8 cellular contexts compared by ENCODE assay signal in genomic region chr2:180005465-180005864, GRCh38. TPM values are rescaled to one million over a fixed set of nuclear protein-coding genes. Genes with fewer than 3 reads are reported as not detected.
DNase-seq lines count a peak whose midpoint lies in the region; ATAC-seq, FAIRE-seq and TF ChIP-seq lines count a peak whose summit lies in the region.
"Not testable (repeated sequence)": the region's sequence is repeated elsewhere in the genome, so short reads cannot be mapped to it uniquely, and the experiment has no call there.

No MANE protein-coding gene starts in this region.

- peaks cover 56% of the 10 kb centered on the region for H3K79me2 ChIP-seq in ACC112 (ENCODE audit: control insufficient read depth, insufficient read depth, low read length, unreplicated experiment)
- H3K79me2 ChIP-seq in endothelial cell of umbilical vein (ENCODE audit: control insufficient read depth, insufficient read depth, low read length) = peaks cover 55% of the 10 kb centered on the region

- not testable (repeated sequence) for H3K36me3 Mint-ChIP-seq in activated CD4-positive, alpha-beta memory T cell treated with anti-CD3 and anti-CD28 coated beads for 36 hours; memory B cell; progenitor cell of endocrine pancreas (ENCODE audit: insufficient read depth)

- H3K4me3 ChIP-seq in ACC112 (ENCODE audit: low read depth, low read length) (peak overlapping the region; percentile 84), NB4 (ENCODE audit: low read depth, low read length) (peak overlapping the region; percentile 97), astrocyte of the cerebellum (ENCODE audit: low read depth, low read length) (peak overlapping the region; percentile 99)
- not testable (repeated sequence) for H3K4me3 ChIP-seq in endothelial cell of umbilical vein (replicated peaks in 1 of 3; ENCODE audit: insufficient read depth in 1 of 3, low read depth in 1 of 3, low read length in 3 of 3)

- not testable (repeated sequence) for TF ChIP-seq POLR2A in NB4 (IDR thresholded peaks at IDR 0.05; ENCODE audit: extremely low read depth, insufficient read length); endothelial cell of umbilical vein (IDR thresholded peaks at IDR 0.05; ENCODE audit: low read depth, low read length)

- peaks cover 50% of the 10 kb centered on the region for H3K4me1 Mint-ChIP-seq in activated CD4-positive, alpha-beta memory T cell treated with anti-CD3 and anti-CD28 coated beads for 36 hours (ENCODE audit: low read depth)
- H3K4me1 Mint-ChIP-seq in memory B cell = peaks cover 28% of the 10 kb centered on the region
- H3K4me1 Mint-ChIP-seq in progenitor cell of endocrine pancreas (ENCODE audit: low read depth) = not testable (repeated sequence)

- H3K9me3 ChIP-seq in endothelial cell of umbilical vein (replicated peaks; ENCODE audit: control insufficient read depth, insufficient read depth, low read length) = not testable (repeated sequence)

- not testable (repeated sequence) for H4K20me1 ChIP-seq in endothelial cell of umbilical vein (replicated peaks; ENCODE audit: control insufficient read depth, extremely low read depth, insufficient read depth, low read length)

- H3K27me3 ChIP-seq in ACC112 (ENCODE audit: insufficient read depth, low read length); endothelial cell of umbilical vein (ENCODE audit: control insufficient read depth in 2 of 2, insufficient read depth in 2 of 2, low read length in 2 of 2): not testable (repeated sequence)

- H3K4me1 ChIP-seq in ACC112 (ENCODE audit: control insufficient read depth, insufficient read depth, low read length, unreplicated experiment) = not testable (repeated sequence)
- H3K4me1 ChIP-seq in endothelial cell of umbilical vein (ENCODE audit: control insufficient read depth, extremely low read depth, insufficient read depth, low read length) = peaks cover 10% of the 10 kb centered on the region

- dilution Hi-C loops in endothelial cell of umbilical vein (cut with MboI; ENCODE audit: extremely low pct_ligation_motif_present, low sequenced_read_pairs) = not testable (repeated sequence)

- not testable (repeated sequence) for H3K27me3 Mint-ChIP-seq in activated CD4-positive, alpha-beta memory T cell treated with anti-CD3 and anti-CD28 coated beads for 36 hours; memory B cell; progenitor cell of endocrine pancreas

- not testable (repeated sequence) for DNase-seq in NB4 (ENCODE audit: low read depth); activated CD4-positive, alpha-beta memory T cell treated with anti-CD3 and anti-CD28 coated beads for 36 hours; astrocyte of the cerebellum (ENCODE audit: low read depth); endothelial cell of umbilical vein (ENCODE audit: low read depth, low spot score); memory B cell (ENCODE audit: low spot score in 2 of 2); progenitor cell of endocrine pancreas (ENCODE audit: low spot score, unreplicated experiment)

- not testable (repeated sequence) for FAIRE-seq in endothelial cell of umbilical vein (lab: Jason Lieb, UNC)

- not testable (repeated sequence) for TF ChIP-seq CTCF in NB4 (IDR thresholded peaks at IDR 0.05; ENCODE audit: low read depth, low read length); astrocyte of the cerebellum (IDR thresholded peaks at IDR 0.05; ENCODE audit: low read depth, low read length, missing control alignments); endothelial cell of umbilical vein (IDR thresholded peaks at IDR 0.05; ENCODE audit: extremely low read depth in 1 of 2, insufficient read depth in 1 of 2, low read depth in 1 of 2, low read length in 2 of 2); progenitor cell of endocrine pancreas (IDR thresholded peaks at IDR 0.05; ENCODE audit: unreplicated experiment)

- intact Hi-C loops in activated CD4-positive, alpha-beta memory T cell treated with anti-CD3 and anti-CD28 coated beads for 36 hours (cut with micrococcal nuclease) = loop anchor here (5.0 kb wide), 3 partner anchors 43 to 1887 kb away; partner anchors contain the start of genes ITPRID2 and UBE2E3
- intact Hi-C loops in endothelial cell of umbilical vein (cut with micrococcal nuclease) = not testable (repeated sequence)

- H3K4me2 ChIP-seq in endothelial cell of umbilical vein (ENCODE audit: insufficient read depth, low read length) = peak overlapping the region; percentile 84

- H3K27ac Mint-ChIP-seq in activated CD4-positive, alpha-beta memory T cell treated with anti-CD3 and anti-CD28 coated beads for 36 hours; progenitor cell of endocrine pancreas: not testable (repeated sequence)
- H3K27ac Mint-ChIP-seq in memory B cell = peak overlapping the region; percentile 69

- not testable (repeated sequence) for H2AFZ ChIP-seq in ACC112 (ENCODE audit: low read length, unreplicated experiment); endothelial cell of umbilical vein (ENCODE audit: low read depth, low read length)

- not testable (repeated sequence) for H3K9me3 Mint-ChIP-seq in activated CD4-positive, alpha-beta memory T cell treated with anti-CD3 and anti-CD28 coated beads for 36 hours; memory B cell; progenitor cell of endocrine pancreas (ENCODE audit: low read depth)

- not testable (repeated sequence) for H3K27ac ChIP-seq in ACC112 (ENCODE audit: low read depth, low read length); endothelial cell of umbilical vein (ENCODE audit: insufficient read depth, low read depth, low read length)

- BruUV-seq in endothelial cell of umbilical vein (replicated peaks; lab: Mats Ljungman, UMichigan) = not testable (repeated sequence)

- H3K4me3 Mint-ChIP-seq in activated CD4-positive, alpha-beta memory T cell treated with anti-CD3 and anti-CD28 coated beads for 36 hours = peak overlapping the region; percentile 88
- peak overlapping the region; percentile 99 for H3K4me3 Mint-ChIP-seq in memory B cell
- H3K4me3 Mint-ChIP-seq in progenitor cell of endocrine pancreas (ENCODE audit: low read depth) = peak overlapping the region; percentile 90

- peak; percentile 12 for ATAC-seq in GM18868 (IDR thresholded peaks at IDR 0.05; ENCODE audit: unreplicated experiment)
- not testable (repeated sequence) for ATAC-seq in memory B cell (ENCODE audit: low read depth)

- not testable (repeated sequence) for H3K9me1 ChIP-seq in endothelial cell of umbilical vein (replicated peaks; ENCODE audit: control insufficient read depth, extremely low read depth, insufficient read depth, low read length)

- not testable (repeated sequence) for H3K9ac ChIP-seq in endothelial cell of umbilical vein (replicated peaks; ENCODE audit: extremely low read depth, insufficient read depth, low read length)

- CTCF ChIA-PET in activated CD4-positive, alpha-beta memory T cell treated with anti-CD3 and anti-CD28 coated beads for 36 hours (lab: Charles Lee); endothelial cell of umbilical vein (lab: Charles Lee): not testable (repeated sequence)

- POLR2A ChIA-PET in activated CD4-positive, alpha-beta memory T cell treated with anti-CD3 and anti-CD28 coated beads for 36 hours (lab: Charles Lee) = not testable (repeated sequence)
- POLR2A ChIA-PET in endothelial cell of umbilical vein (lab: Charles Lee) = interaction anchor here (0.6 kb wide), 1 partner anchor 42 kb away, joined by 3 read pairs; no protein-coding TSS in a partner anchor

- in situ Hi-C loops in astrocyte of the cerebellum (cut with HindIII; ENCODE audit: low sequenced_read_pairs) = not testable (repeated sequence)

- not testable (repeated sequence) for H3K36me3 ChIP-seq in ACC112 (ENCODE audit: insufficient read depth, low read length); endothelial cell of umbilical vein (ENCODE audit: control insufficient read depth in 2 of 2, extremely low read depth in 1 of 2, insufficient read depth in 2 of 2, low read length in 2 of 2)

RNA-seq across cellular contexts. Expression of gene CWC22, which starts 1.6 kb away (rescaled TPM):
- total RNA-seq in activated CD4-positive, alpha-beta memory T cell treated with anti-CD3 and anti-CD28 coated beads for 36 hours = 10 to 100 TPM; 21.1 to 23.6 TPM
- total RNA-seq in endothelial cell of umbilical vein (13.5 and 15.7 TPM in 2 replicates), progenitor cell of endocrine pancreas (27.2 and 27.7 TPM in 2 replicates)
- 1.2 and 1.8 TPM in 2 replicates for polyA plus RNA-seq in endothelial cell of umbilical vein
- 2.7 and 2.9 TPM in 2 replicates for polyA plus RNA-seq in endothelial cell of umbilical vein (2011; cell fraction: cytosol; rRNA removed)
- 5.9 and 6.2 TPM in 2 replicates for polyA plus RNA-seq in endothelial cell of umbilical vein (2011; cell fraction: nucleus; rRNA removed)
- 13.5 and 18.4 TPM in 2 replicates for polyA plus RNA-seq in endothelial cell of umbilical vein (2012)
- polyA minus RNA-seq in endothelial cell of umbilical vein = 1.3 and 2.5 TPM in 2 replicates
- 2.5 TPM for polyA minus RNA-seq in endothelial cell of umbilical vein (2011; cell fraction: cytosol; rRNA and poly(A)+ RNA removed)
- 5.8 and 5.9 TPM in 2 replicates for polyA minus RNA-seq in endothelial cell of umbilical vein (2011; cell fraction: nucleus; rRNA and poly(A)+ RNA removed)
